ENCODE assay signal across 20 cellular contexts in the genomic region with DNA sequence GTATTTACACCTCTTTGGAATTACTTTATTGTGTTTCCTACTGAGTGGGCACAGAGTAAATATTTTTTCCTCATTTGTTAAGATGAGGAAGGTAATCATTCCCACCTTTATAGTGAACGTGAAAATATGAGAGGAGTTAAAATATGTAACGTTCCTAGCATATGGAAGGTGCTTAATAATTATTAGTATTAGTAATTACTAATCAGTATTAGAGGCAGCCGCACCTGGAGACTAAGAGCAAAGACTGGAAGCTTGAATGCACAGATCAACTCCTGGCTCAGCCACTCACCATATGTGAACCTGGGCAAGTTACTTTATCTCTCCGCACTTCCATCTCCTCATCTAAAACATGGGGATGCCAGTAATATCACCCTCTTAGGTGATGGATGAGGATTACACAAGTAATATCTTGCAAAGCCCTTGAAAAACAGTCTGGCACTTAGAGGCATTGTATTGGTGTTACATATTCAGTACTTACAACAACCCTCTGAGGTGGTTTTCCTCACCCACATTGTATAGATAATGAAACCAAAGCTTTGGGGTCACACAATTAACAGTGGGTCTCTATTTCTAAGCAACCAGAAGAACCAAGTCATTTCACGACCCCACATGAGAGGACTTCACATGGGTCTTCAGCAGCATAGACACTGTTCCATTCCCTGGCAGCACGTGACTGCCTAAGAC.
DNase-seq lines count a peak whose midpoint lies in the region; ATAC-seq, FAIRE-seq and TF ChIP-seq lines count a peak whose summit lies in the region.
"Had no signal": no experiment of that assay in that cellular context is flagged by ENCODE, and none has a peak within 500 bp of the region (broad histone marks: within the 10 kb centered on the region; RNA-seq: fewer than 3 reads in every experiment).

No MANE protein-coding gene starts in this region.

- DNase-seq in D721Med (ENCODE audit: insufficient read length, low spot score) (no peak), GM10266 (ENCODE audit: extremely low spot score) (peak; percentile 21), dorsolateral prefrontal cortex (no peak), NCI-H1436 (lab: John Stamatoyannopoulos, UW) (no peak), SKM-1 treated with dmso at 0.1 percent for 144 hours (lab: John Stamatoyannopoulos, UW; ENCODE audit: unreplicated experiment) (no peak)
- no peak for DNase-seq in stimulated activated CD8-positive, alpha-beta memory T cell treated with anti-CD3 and anti-CD28 coated beads, Interleukin-4, amount 100 ng/mL, for 48 hours
- DNase-seq: ACHN, AML-193, COR-L47, HFFc6, IMR-90, Kasumi-1, MM.1S, NCI-H1105, NCI-H1694 treated with DMSO at 0.1 percent for 48 hours, NCI-H446, NCI-H748 treated with DMSO at 0.1 percent for 48 hours, T-helper 1 cell had no signal

- intact Hi-C loops in dorsolateral prefrontal cortex (cut with DNase I), result loop anchor here in 1 of 2 donors (2.0 to 5.0 kb wide), 3 partner anchors 28 to 261 kb away; no protein-coding TSS in a partner anchor

- peak; percentile 41 for FAIRE-seq in D721Med (lab: Jason Lieb, UNC)
- FAIRE-seq: H54 had no signal

- TF ChIP-seq CTCF in D721Med (IDR thresholded peaks at IDR 0.05; ENCODE audit: insufficient read depth, missing control alignments) (no peak), GM10266 (IDR thresholded peaks at IDR 0.05; ENCODE audit: control insufficient read depth, insufficient read depth, low read depth, missing control alignments) (no peak), dorsolateral prefrontal cortex (IDR thresholded peaks at IDR 0.05 in 54 of 56, conservative IDR thresholded peaks at IDR 0.05 in 2 of 56; ENCODE audit: low read depth in 1 of 56, partially characterized antibody in 56 of 56) (no peak)

- H3K27me3 ChIP-seq in dorsolateral prefrontal cortex, result no peaks in the 10 kb centered on the region

- peak overlapping the region in 53 of 59 donors; percentile 51 to 99 (median 94) for H3K27ac ChIP-seq in dorsolateral prefrontal cortex

- H3K4me3 ChIP-seq in dorsolateral prefrontal cortex, result no peak overlapping the region

- peak; percentile 49 for ATAC-seq in HG02870 (IDR thresholded peaks at IDR 0.05; ENCODE audit: unreplicated experiment)
